ENCODE assay signal across 18 cellular contexts in the genomic region with DNA sequence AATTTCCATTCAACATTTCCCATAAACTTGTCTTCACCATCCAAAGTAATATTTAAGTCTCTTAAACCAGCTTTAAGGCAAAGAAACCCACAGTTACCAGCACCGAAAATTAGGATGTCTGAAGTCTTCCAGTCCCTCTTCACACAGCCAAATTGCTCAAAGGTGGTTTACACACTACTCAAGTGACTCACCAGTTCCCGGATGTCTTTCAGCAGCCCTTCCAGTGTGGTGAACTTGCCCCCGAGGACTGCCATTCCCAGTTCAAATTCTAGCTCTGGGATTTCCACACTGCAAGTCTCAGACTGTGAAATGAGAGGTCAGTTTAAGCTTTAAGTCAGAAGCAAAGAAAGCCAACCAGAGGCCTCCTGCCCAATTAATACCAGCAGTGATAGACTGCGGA. TPM values are rescaled to one million over a fixed set of nuclear protein-coding genes. Genes with fewer than 3 reads are reported as not detected.
DNase-seq lines count a peak whose midpoint lies in the region; ATAC-seq, FAIRE-seq and TF ChIP-seq lines count a peak whose summit lies in the region.
"Had no signal": no experiment of that assay in that cellular context is flagged by ENCODE, and none has a peak within 500 bp of the region (broad histone marks: within the 10 kb centered on the region; RNA-seq: fewer than 3 reads in every experiment).

No MANE protein-coding gene starts in this region.

- H3K23ac ChIP-seq in IMR-90 (ENCODE audit: low read depth, low read length): no peak overlapping the region

- no peak overlapping the region for H3K4me3 Mint-ChIP-seq in activated CD8-positive, alpha-beta T cell treated with anti-CD3 and anti-CD28 coated beads for 36 hours
- H3K4me3 Mint-ChIP-seq in activated CD8-positive, alpha-beta T cell treated with anti-CD3 and anti-CD28 coated beads, Interleukin-2, amount 10 ng/mL, durations not matched to agents 7 days and 5 days: no peak overlapping the region
- peak overlapping the region; percentile 6 for H3K4me3 Mint-ChIP-seq in astrocyte (ENCODE audit: unreplicated experiment)
- H3K4me3 Mint-ChIP-seq: activated B cell treated with CpG ODN at 0.5 μM for 24 hours, memory B cell had no signal

- no peak for TF ChIP-seq RAD21 in IMR-90 (IDR thresholded peaks at IDR 0.05; ENCODE audit: low read length)

- dilution Hi-C loops in IMR-90 (cut with HindIII; ENCODE audit: low sequenced_read_pairs, unreplicated experiment): no loop called here

- FAIRE-seq in astrocyte (lab: Jason Lieb, UNC): no peak

- 100% methylated on average over 1 of the region's 4 CpGs; no CpG with 5 or more reads in 1 of the 2 experiments for WGBS in IMR-90 (ENCODE audit: extremely low coverage in 2 of 2, insufficient read length in 1 of 2), 2 experiments

- DNase-seq in activated CD8-positive, alpha-beta T cell treated with anti-CD3 and anti-CD28 coated beads for 36 hours: no peak
- DNase-seq in activated CD8-positive, alpha-beta T cell treated with anti-CD3 and anti-CD28 coated beads, Interleukin-2, amount 10 ng/mL, durations not matched to agents 7 days and 5 days: no peak
- DNase-seq in IMR-90 (peak; percentile 50), astrocyte (ENCODE audit: low read depth) (peak; percentile 48), renal cortical epithelial cell (ENCODE audit: low read depth) (peak; percentile 44), DMS114 treated with DMSO at 0.1 percent for 48 hours (lab: John Stamatoyannopoulos, UW; ENCODE audit: unreplicated experiment) (no peak)
- DNase-seq: activated B cell treated with CpG ODN at 0.5 μM for 24 hours, NCI-H2081, ovary, upper lobe of right lung had no signal

- no peak overlapping the region for H4K5ac ChIP-seq in IMR-90 (ENCODE audit: low read depth, low read length)

- in situ Hi-C loops in IMR-90 (cut with MboI; ENCODE audit: low sequenced_read_pairs): no loop called here

- H3K56ac ChIP-seq in IMR-90 (ENCODE audit: extremely low read depth, insufficient read depth, low read length): no peak overlapping the region

- no peak overlapping the region for H3K18ac ChIP-seq in IMR-90 (ENCODE audit: low read depth, low read length)

- 0 out of 2 replicates have a peak, but pooled peaks cover 4% of the 10 kb centered on the region for H4K20me1 ChIP-seq in IMR-90 (ENCODE audit: insufficient read depth, low read length)
- H4K20me1 ChIP-seq in astrocyte (ENCODE audit: insufficient read depth, low read length): peaks cover 39% of the 10 kb centered on the region

- H3K79me2 ChIP-seq in astrocyte (ENCODE audit: insufficient read depth, low read length): peaks cover 30% of the 10 kb centered on the region

- CTCF ChIA-PET in activated CD8-positive, alpha-beta T cell treated with anti-CD3 and anti-CD28 coated beads for 36 hours (lab: Charles Lee): interaction anchor here (1.4 kb wide), 1 partner anchor 8 kb away, joined by 5 read pairs; the partner anchor contains the start of gene APOA5
- CTCF ChIA-PET in activated CD8-positive, alpha-beta T cell treated with anti-CD3 and anti-CD28 coated beads, Interleukin-2, amount 10 ng/mL, durations not matched to agents 7 days and 5 days (lab: Charles Lee): interaction anchor here (0.9 to 2.2 kb wide), 5 partner anchors 8 to 444 kb away, joined by 3 to 10 read pairs (median 5); partner anchors contain the start of gene APOA5
- CTCF ChIA-PET in IMR-90 (lab: Yijun Ruan, JAX): interaction anchor here (1.5 kb wide), 1 partner anchor 9 kb away, joined by 5 read pairs; the partner anchor contains the start of gene APOA5

- peak overlapping the region; percentile 84 for H3K27ac Mint-ChIP-seq in activated CD8-positive, alpha-beta T cell treated with anti-CD3 and anti-CD28 coated beads for 36 hours
- no peak overlapping the region for H3K27ac Mint-ChIP-seq in activated CD8-positive, alpha-beta T cell treated with anti-CD3 and anti-CD28 coated beads, Interleukin-2, amount 10 ng/mL, durations not matched to agents 7 days and 5 days
- H3K27ac Mint-ChIP-seq in astrocyte (ENCODE audit: unreplicated experiment): no peak overlapping the region
- H3K27ac Mint-ChIP-seq: activated B cell treated with CpG ODN at 0.5 μM for 24 hours, memory B cell had no signal

- H2AK9ac ChIP-seq in IMR-90 (replicated peaks; ENCODE audit: low read depth, low read length, poor library complexity): no peak overlapping the region

- H3K14ac ChIP-seq in IMR-90 (replicated peaks; ENCODE audit: low read depth, low read length): no peak overlapping the region

- H3K4me1 ChIP-seq in IMR-90 (ENCODE audit: control insufficient read depth, insufficient read depth, low read length) (peaks cover 4% of the 10 kb centered on the region; the same call in 1 of the 2 replicates), astrocyte (ENCODE audit: insufficient read depth, low read length) (peaks cover 14% of the 10 kb centered on the region)

- H3K27ac ChIP-seq in IMR-90 (ENCODE audit: insufficient read depth, low read length) (no peak overlapping the region), astrocyte (ENCODE audit: low read depth, low read length) (no peak overlapping the region)
- H3K27ac ChIP-seq: HL-60, ovary, upper lobe of right lung had no signal

- peak; percentile 24 for ATAC-seq in activated CD8-positive, alpha-beta T cell treated with anti-CD3 and anti-CD28 coated beads for 36 hours
- no peak for ATAC-seq in activated CD8-positive, alpha-beta T cell treated with anti-CD3 and anti-CD28 coated beads, Interleukin-2, amount 10 ng/mL, durations not matched to agents 7 days and 5 days
- ATAC-seq in IMR-90 (ENCODE audit: low read depth) (peak; percentile 35), HG02678 (IDR thresholded peaks at IDR 0.05; ENCODE audit: unreplicated experiment) (no peak), GM21447 (IDR thresholded peaks at IDR 0.05; ENCODE audit: unreplicated experiment) (no peak)
- ATAC-seq: esophagus mucosa, SK-N-SH treated with all-trans-retinoic acid at 6 μM for 48 hours, upper lobe of right lung had no signal

- POLR2A ChIA-PET in activated CD8-positive, alpha-beta T cell treated with anti-CD3 and anti-CD28 coated beads for 36 hours (lab: Charles Lee): interaction anchor here (2.0 kb wide), 1 partner anchor 9 kb away, joined by 10 read pairs; no protein-coding TSS in a partner anchor
- POLR2A ChIA-PET in activated CD8-positive, alpha-beta T cell treated with anti-CD3 and anti-CD28 coated beads, Interleukin-2, amount 10 ng/mL, durations not matched to agents 7 days and 5 days (lab: Charles Lee): no interaction called here
- POLR2A ChIA-PET in IMR-90 (lab: Charles Lee; ENCODE audit: unreplicated experiment): no interaction called here

- H2BK15ac ChIP-seq in IMR-90 (ENCODE audit: low read depth, low read length): no peak overlapping the region

- H3K36me3 ChIP-seq in IMR-90 (ENCODE audit: control insufficient read depth, insufficient read depth, low read length) (peaks cover 49% of the 10 kb centered on the region), astrocyte (ENCODE audit: insufficient read depth, low read length) (peaks cover 80% of the 10 kb centered on the region)
- H3K36me3 ChIP-seq: ovary had no signal

- no peak overlapping the region for H4K8ac ChIP-seq in IMR-90 (ENCODE audit: low read depth in 2 of 2, low read length in 2 of 2)

- H3K36me3 Mint-ChIP-seq in activated CD8-positive, alpha-beta T cell treated with anti-CD3 and anti-CD28 coated beads for 36 hours (ENCODE audit: low read depth): peaks cover 85% of the 10 kb centered on the region
- peaks cover 87% of the 10 kb centered on the region for H3K36me3 Mint-ChIP-seq in activated CD8-positive, alpha-beta T cell treated with anti-CD3 and anti-CD28 coated beads, Interleukin-2, amount 10 ng/mL, durations not matched to agents 7 days and 5 days (ENCODE audit: low read depth)
- peaks cover 33% of the 10 kb centered on the region for H3K36me3 Mint-ChIP-seq in astrocyte (ENCODE audit: low read depth, unreplicated experiment)

- BruUV-seq in IMR-90 (replicated peaks; lab: Mats Ljungman, UMichigan): no TSS peak

- no peaks in the 10 kb centered on the region for H3K9me3 Mint-ChIP-seq in activated CD8-positive, alpha-beta T cell treated with anti-CD3 and anti-CD28 coated beads for 36 hours
- H3K9me3 Mint-ChIP-seq in activated CD8-positive, alpha-beta T cell treated with anti-CD3 and anti-CD28 coated beads, Interleukin-2, amount 10 ng/mL, durations not matched to agents 7 days and 5 days (ENCODE audit: insufficient read depth): no peaks in the 10 kb centered on the region
- peaks cover 2% of the 10 kb centered on the region for H3K9me3 Mint-ChIP-seq in astrocyte (ENCODE audit: unreplicated experiment)
- H3K9me3 Mint-ChIP-seq: activated B cell treated with CpG ODN at 0.5 μM for 24 hours, memory B cell had no signal

- H3K9me1 ChIP-seq in IMR-90 (ENCODE audit: insufficient read depth, low read length): peaks cover 14% of the 10 kb centered on the region; the same call in 1 of the 2 replicates

- no peaks in the 10 kb centered on the region for H3K9me3 ChIP-seq in IMR-90 (ENCODE audit: control insufficient read depth, insufficient read depth, low read length)
- H3K9me3 ChIP-seq in astrocyte (ENCODE audit: insufficient read depth, low read depth, low read length): no peaks in the 10 kb centered on the region
- H3K9me3 ChIP-seq: ovary, upper lobe of right lung had no signal

- no peaks in the 10 kb centered on the region for H3K27me3 Mint-ChIP-seq in activated CD8-positive, alpha-beta T cell treated with anti-CD3 and anti-CD28 coated beads for 36 hours
- H3K27me3 Mint-ChIP-seq in activated CD8-positive, alpha-beta T cell treated with anti-CD3 and anti-CD28 coated beads, Interleukin-2, amount 10 ng/mL, durations not matched to agents 7 days and 5 days (ENCODE audit: low read depth): no peaks in the 10 kb centered on the region
- H3K27me3 Mint-ChIP-seq in astrocyte (ENCODE audit: low read depth, unreplicated experiment): no peaks in the 10 kb centered on the region
- H3K27me3 Mint-ChIP-seq: activated B cell treated with CpG ODN at 0.5 μM for 24 hours, memory B cell had no signal

- intact Hi-C loops in activated CD8-positive, alpha-beta T cell treated with anti-CD3 and anti-CD28 coated beads for 36 hours (cut with micrococcal nuclease): no loop called here
- intact Hi-C loops in IMR-90 (cut with micrococcal nuclease): no loop called here

- H3K4me1 Mint-ChIP-seq in activated CD8-positive, alpha-beta T cell treated with anti-CD3 and anti-CD28 coated beads for 36 hours (ENCODE audit: low read depth): peaks cover 77% of the 10 kb centered on the region
- peaks cover 49% of the 10 kb centered on the region for H3K4me1 Mint-ChIP-seq in activated CD8-positive, alpha-beta T cell treated with anti-CD3 and anti-CD28 coated beads, Interleukin-2, amount 10 ng/mL, durations not matched to agents 7 days and 5 days (ENCODE audit: low read depth)
- H3K4me1 Mint-ChIP-seq in astrocyte (ENCODE audit: low read depth, unreplicated experiment): peaks cover 14% of the 10 kb centered on the region

- no peak overlapping the region for H2AK5ac ChIP-seq in IMR-90 (ENCODE audit: low read depth, low read length)

- no peak overlapping the region for H3K4me3 ChIP-seq in IMR-90 (ENCODE audit: insufficient read depth, low read depth, low read length)
- no peak overlapping the region for H3K4me3 ChIP-seq in astrocyte (ENCODE audit: insufficient read depth, low read depth, low read length)
- H3K4me3 ChIP-seq: ovary, upper lobe of right lung had no signal

- TF ChIP-seq POLR2A in IMR-90 (IDR thresholded peaks at IDR 0.05; ENCODE audit: low read depth, low read length): no peak

- no peak overlapping the region for H3K9ac ChIP-seq in IMR-90 (ENCODE audit: low read depth, low read length)
- H3K9ac ChIP-seq in astrocyte (ENCODE audit: low read length): peak overlapping the region; percentile 20

- H3K79me1 ChIP-seq in IMR-90 (ENCODE audit: low read depth in 1 of 2, low read length in 2 of 2): peaks cover 44 to 52% of the 10 kb centered on the region in 2 experiments

- H3K27me3 ChIP-seq in IMR-90 (ENCODE audit: control insufficient read depth, insufficient read depth, low read length): no peaks in the 10 kb centered on the region
- no peaks in the 10 kb centered on the region for H3K27me3 ChIP-seq in astrocyte (ENCODE audit: insufficient read depth, low read length)
- H3K27me3 ChIP-seq: ovary, upper lobe of right lung had no signal

- no peak for TF ChIP-seq CTCF in activated CD8-positive, alpha-beta T cell treated with anti-CD3 and anti-CD28 coated beads for 36 hours (IDR thresholded peaks at IDR 0.05)
- no peak for TF ChIP-seq CTCF in IMR-90 (conservative IDR thresholded peaks at IDR 0.05; ENCODE audit: low read depth, low read length)
- no peak for TF ChIP-seq CTCF in astrocyte (IDR thresholded peaks at IDR 0.05; ENCODE audit: insufficient read depth, low read depth, low read length)

- H2BK120ac ChIP-seq in IMR-90 (ENCODE audit: low read depth, low read length): no peak overlapping the region

- no peak overlapping the region for H2BK20ac ChIP-seq in IMR-90 (ENCODE audit: low read depth, low read length)

- no peak overlapping the region for H4K91ac ChIP-seq in IMR-90 (ENCODE audit: insufficient read depth, low read depth, low read length)

- no peak overlapping the region for H3K4me2 ChIP-seq in IMR-90 (ENCODE audit: low read depth, low read length)
- H3K4me2 ChIP-seq in astrocyte (ENCODE audit: low read length): no peak overlapping the region

- no peak overlapping the region for H2BK5ac ChIP-seq in IMR-90 (ENCODE audit: low read depth, low read length, poor library complexity, severe bottlenecking)

- H3K4ac ChIP-seq in IMR-90 (ENCODE audit: low read depth, low read length): no peak overlapping the region

- H2AFZ ChIP-seq in IMR-90 (replicated peaks; ENCODE audit: low read length, poor library complexity) (no peak overlapping the region), astrocyte (ENCODE audit: low read depth, low read length) (no peak overlapping the region)

RNA-seq across cellular contexts. Expression of gene ZPR1, which starts 5.1 kb away (rescaled TPM):
- 10 to 100 TPM; 89.9 TPM for total RNA-seq in activated CD8-positive, alpha-beta T cell treated with anti-CD3 and anti-CD28 coated beads for 36 hours
- total RNA-seq in activated CD8-positive, alpha-beta T cell treated with anti-CD3 and anti-CD28 coated beads, Interleukin-2, amount 10 ng/mL, durations not matched to agents 7 days and 5 days: 10 to 100 TPM; 60.5 to 62.0 TPM
- 52.0 and 53.9 TPM in 2 replicates for total RNA-seq in IMR-90 (2012; rRNA removed)
- 38.5 and 40.8 TPM in 2 replicates for polyA plus RNA-seq in IMR-90 (2012; rRNA removed)
- 23.7 and 31.3 TPM in 2 replicates for polyA plus RNA-seq in IMR-90 (2012; cell fraction: cytosol; rRNA removed)
- polyA plus RNA-seq in IMR-90 (2012; cell fraction: nucleus; rRNA removed; ENCODE audit: low replicate concordance): 17.8 and 38.4 TPM in 2 replicates
- 65.1 and 67.3 TPM in 2 replicates for total RNA-seq in astrocyte
- total RNA-seq in renal cortical epithelial cell: 54.7 and 58.6 TPM in 2 replicates

RNA-seq across cellular contexts. Expression of gene APOA5, which starts 9.0 kb away (rescaled TPM):
- total RNA-seq in activated CD8-positive, alpha-beta T cell treated with anti-CD3 and anti-CD28 coated beads for 36 hours: not detected
- total RNA-seq in activated CD8-positive, alpha-beta T cell treated with anti-CD3 and anti-CD28 coated beads, Interleukin-2, amount 10 ng/mL, durations not matched to agents 7 days and 5 days: not detected
- total RNA-seq in IMR-90 (2012; rRNA removed): not detected in 2 replicates
- polyA plus RNA-seq in IMR-90 (2012; rRNA removed): not detected in 2 replicates
- polyA plus RNA-seq in IMR-90 (2012; cell fraction: cytosol; rRNA removed): not detected in 2 replicates
- not detected in 2 replicates for polyA plus RNA-seq in IMR-90 (2012; cell fraction: nucleus; rRNA removed; ENCODE audit: low replicate concordance)
- total RNA-seq in astrocyte: not detected in 2 replicates
- total RNA-seq in renal cortical epithelial cell: not detected in 2 replicates
- total RNA-seq: A673, activated B cell treated with CpG ODN at 0.5 μM for 24 hours, chondrocyte, esophagus mucosa, upper lobe of right lung had no signal
- polyA plus RNA-seq: ovary had no signal

RNA-seq across cellular contexts. Expression of gene BUD13, which starts 9.9 kb away (rescaled TPM):
- total RNA-seq in activated CD8-positive, alpha-beta T cell treated with anti-CD3 and anti-CD28 coated beads for 36 hours: 10 to 100 TPM; 26.6 to 28.6 TPM
- total RNA-seq in activated CD8-positive, alpha-beta T cell treated with anti-CD3 and anti-CD28 coated beads, Interleukin-2, amount 10 ng/mL, durations not matched to agents 7 days and 5 days: 10 to 100 TPM; 36.3 to 39.5 TPM
- total RNA-seq in IMR-90 (2012; rRNA removed): 14.0 and 16.4 TPM in 2 replicates
- polyA plus RNA-seq in IMR-90 (2012; rRNA removed): 11.2 and 11.9 TPM in 2 replicates
- polyA plus RNA-seq in IMR-90 (2012; cell fraction: cytosol; rRNA removed): 3.8 and 11.5 TPM in 2 replicates
- polyA plus RNA-seq in IMR-90 (2012; cell fraction: nucleus; rRNA removed; ENCODE audit: low replicate concordance): 5.2 and 15.2 TPM in 2 replicates
- 8.0 and 9.3 TPM in 2 replicates for total RNA-seq in astrocyte
- 13.4 and 14.2 TPM in 2 replicates for total RNA-seq in renal cortical epithelial cell

RNA-seq across cellular contexts. Expression of gene APOA4, which starts 40.4 kb away (rescaled TPM):
- not detected for total RNA-seq in activated CD8-positive, alpha-beta T cell treated with anti-CD3 and anti-CD28 coated beads for 36 hours
- not detected for total RNA-seq in activated CD8-positive, alpha-beta T cell treated with anti-CD3 and anti-CD28 coated beads, Interleukin-2, amount 10 ng/mL, durations not matched to agents 7 days and 5 days
- not detected in 2 replicates for total RNA-seq in IMR-90 (2012; rRNA removed)
- not detected in 2 replicates for polyA plus RNA-seq in IMR-90 (2012; rRNA removed)
- not detected in 2 replicates for polyA plus RNA-seq in IMR-90 (2012; cell fraction: cytosol; rRNA removed)
- not detected in 2 replicates for polyA plus RNA-seq in IMR-90 (2012; cell fraction: nucleus; rRNA removed; ENCODE audit: low replicate concordance)
- not detected in 2 replicates for total RNA-seq in astrocyte
- total RNA-seq in renal cortical epithelial cell: not detected in 2 replicates
- total RNA-seq: A673, activated B cell treated with CpG ODN at 0.5 μM for 24 hours, chondrocyte, esophagus mucosa, upper lobe of right lung had no signal

RNA-seq across cellular contexts. Expression of gene APOC3, which starts 47.0 kb away (rescaled TPM):
- not detected for total RNA-seq in activated CD8-positive, alpha-beta T cell treated with anti-CD3 and anti-CD28 coated beads for 36 hours
- not detected for total RNA-seq in activated CD8-positive, alpha-beta T cell treated with anti-CD3 and anti-CD28 coated beads, Interleukin-2, amount 10 ng/mL, durations not matched to agents 7 days and 5 days
- total RNA-seq in IMR-90 (2012; rRNA removed): not detected in 2 replicates
- not detected in 2 replicates for polyA plus RNA-seq in IMR-90 (2012; rRNA removed)
- not detected in 2 replicates for polyA plus RNA-seq in IMR-90 (2012; cell fraction: cytosol; rRNA removed)
- not detected in 2 replicates for polyA plus RNA-seq in IMR-90 (2012; cell fraction: nucleus; rRNA removed; ENCODE audit: low replicate concordance)
- total RNA-seq in astrocyte: not detected in 2 replicates
- not detected in 2 replicates for total RNA-seq in renal cortical epithelial cell
- total RNA-seq: A673, activated B cell treated with CpG ODN at 0.5 μM for 24 hours, chondrocyte, upper lobe of right lung had no signal
- polyA plus RNA-seq: ovary had no signal

Comparison
In these comparisons a context has a peak if more than half of its experiments do, and no peak if none do; other contexts are left out.
1. ATAC-seq: peak in activated CD8-positive, alpha-beta T cell treated with anti-CD3 and anti-CD28 coated beads for 36 hours (single experiment) and IMR-90 (single experiment); none in activated CD8-positive, alpha-beta T cell treated with anti-CD3 and anti-CD28 coated beads, Interleukin-2, amount 10 ng/mL, durations not matched to agents 7 days and 5 days (single experiment), HG02678 (single experiment) and GM21447 (single experiment).
2. DNase-seq: peak in IMR-90 (single experiment), astrocyte (single experiment) and renal cortical epithelial cell (single experiment); none in activated CD8-positive, alpha-beta T cell treated with anti-CD3 and anti-CD28 coated beads for 36 hours (single experiment), activated CD8-positive, alpha-beta T cell treated with anti-CD3 and anti-CD28 coated beads, Interleukin-2, amount 10 ng/mL, durations not matched to agents 7 days and 5 days (single experiment) and DMS114 treated with DMSO at 0.1 percent for 48 hours (single experiment).